Comparison of ENCODE assay signal across 13 cellular contexts in genomic region chr6:79042088-79042798, GRCh38. TPM values are rescaled to one million over a fixed set of nuclear protein-coding genes. Genes with fewer than 3 reads are reported as not detected.
DNase-seq lines count a peak whose midpoint lies in the region; ATAC-seq and TF ChIP-seq lines count a peak whose summit lies in the region.
"Had no signal": no experiment of that assay in that cellular context is flagged by ENCODE, and none has a peak within 500 bp of the region (broad histone marks: within the 10 kb centered on the region; RNA-seq: fewer than 3 reads in every experiment).

No MANE protein-coding gene starts in this region.

- peaks cover 0 to 5% (median 0%) of the 10 kb centered on the region in 4 donors for H3K36me3 ChIP-seq in right lobe of liver

- H3K4me1 ChIP-seq in right lobe of liver: no peaks in the 10 kb centered on the region

- no peaks in the 10 kb centered on the region for H3K9me3 Mint-ChIP-seq in activated T-cell treated with anti-CD3 and anti-CD28 coated beads, Interleukin-2, amount 50 U/mL, for 4 hours

- peak; percentile 58 to 66 for ATAC-seq in activated T-cell treated with anti-CD3 and anti-CD28 coated beads, Interleukin-2, amount 50 U/mL, for 4 hours
- ATAC-seq in GM21737 (IDR thresholded peaks at IDR 0.05; ENCODE audit: unreplicated experiment) (peak; percentile 71), HG03196 (IDR thresholded peaks at IDR 0.05; ENCODE audit: unreplicated experiment) (peak; percentile 75), right lobe of liver (no peak)
- peak; percentile 34 for ATAC-seq in stimulated activated naive CD8-positive, alpha-beta T cell treated with anti-CD3 and anti-CD28 coated beads, Interleukin-15, Interleukin-2, amounts not matched to agents 100 U/mL and 50 U/mL, for 24 hours
- ATAC-seq: Right ventricle myocardium inferior had no signal

- H3K4me3 ChIP-seq in right lobe of liver: no peak overlapping the region
- H3K4me3 ChIP-seq: neural progenitor cell had no signal

- peaks cover 54% of the 10 kb centered on the region for H3K4me1 Mint-ChIP-seq in activated T-cell treated with anti-CD3 and anti-CD28 coated beads, Interleukin-2, amount 50 U/mL, for 4 hours (ENCODE audit: low read depth)
- H3K4me1 Mint-ChIP-seq: neural progenitor cell had no signal

- H3K27ac ChIP-seq in right lobe of liver: no peak overlapping the region
- H3K27ac ChIP-seq: neural progenitor cell had no signal

- H3K9me3 ChIP-seq in right lobe of liver: no peaks in the 10 kb centered on the region

- WGBS in right lobe of liver (ENCODE audit: insufficient coverage, low coverage, low lambda C conversion rate, missing lambda C conversion rate): 75% methylated on average over 1 of the region's 1 CpG

- H3K27me3 Mint-ChIP-seq in activated T-cell treated with anti-CD3 and anti-CD28 coated beads, Interleukin-2, amount 50 U/mL, for 4 hours (ENCODE audit: low read depth): no peaks in the 10 kb centered on the region

- peaks cover 30% of the 10 kb centered on the region for H3K36me3 Mint-ChIP-seq in activated T-cell treated with anti-CD3 and anti-CD28 coated beads, Interleukin-2, amount 50 U/mL, for 4 hours (ENCODE audit: insufficient read depth)

- H3K4me3 Mint-ChIP-seq in activated T-cell treated with anti-CD3 and anti-CD28 coated beads, Interleukin-2, amount 50 U/mL, for 4 hours: no peak overlapping the region
- H3K4me3 Mint-ChIP-seq: neural progenitor cell had no signal

- no peak for DNase-seq in activated T-cell treated with anti-CD3 and anti-CD28 coated beads, Interleukin-2, amount 50 U/mL, for 4 hours
- no peak for DNase-seq in activated T-cell treated with anti-CD3 and anti-CD28 coated beads, Interleukin-2, amount 50 U/mL, for 1 hour
- no peak for DNase-seq in stimulated activated naive CD8-positive, alpha-beta T cell treated with anti-CD3 and anti-CD28 coated beads, Interleukin-15, Interleukin-2, amounts not matched to agents 100 U/mL and 50 U/mL, for 24 hours
- no peak for DNase-seq in activated gamma-delta T cell (lab: John Stamatoyannopoulos, UW)
- no peak for DNase-seq in erythroblast (lab: John Stamatoyannopoulos, UW)
- no peak for DNase-seq in right lobe of liver
- DNase-seq: activated CD4-positive, alpha-beta T cell treated with anti-CD3 and anti-CD28 coated beads for 48 hours; EL; NCI-H1436 treated with DMSO at 0.1 percent for 48 hours had no signal

- H3K27me3 ChIP-seq in right lobe of liver: no peaks in the 10 kb centered on the region
- H3K27me3 ChIP-seq: neural progenitor cell had no signal

- intact Hi-C loops in right lobe of liver (cut with DNase I): no loop called here

- TF ChIP-seq POLR2A in erythroblast (IDR thresholded peaks at IDR 0.05; ENCODE audit: low read length): no peak
- no peak for TF ChIP-seq POLR2A in right lobe of liver (IDR thresholded peaks at IDR 0.05)

- no peak for TF ChIP-seq CTCF in right lobe of liver (IDR thresholded peaks at IDR 0.05)

RNA-seq across cellular contexts. Expression of gene PHIP, which starts 35.8 kb away (rescaled TPM):
- 10 to 100 TPM; 17.0 to 18.4 (median 17.6) TPM for total RNA-seq in activated T-cell treated with anti-CD3 and anti-CD28 coated beads, Interleukin-2, amount 50 U/mL, for 4 hours
- 1 to 10 TPM; 5.0 to 7.8 (median 6.4) TPM for total RNA-seq in right lobe of liver

Comparison
In these comparisons a context has a peak if more than half of its experiments do, and no peak if none do; other contexts are left out.
1. ATAC-seq: peak in activated T-cell treated with anti-CD3 and anti-CD28 coated beads, Interleukin-2, amount 50 U/mL, for 4 hours (2 of 2), GM21737 (single experiment), HG03196 (single experiment) and stimulated activated naive CD8-positive, alpha-beta T cell treated with anti-CD3 and anti-CD28 coated beads, Interleukin-15, Interleukin-2, amounts not matched to agents 100 U/mL and 50 U/mL, for 24 hours (single experiment); none in right lobe of liver (0 of 4).